17 cellular contexts compared by ENCODE assay signal in the genomic region with DNA sequence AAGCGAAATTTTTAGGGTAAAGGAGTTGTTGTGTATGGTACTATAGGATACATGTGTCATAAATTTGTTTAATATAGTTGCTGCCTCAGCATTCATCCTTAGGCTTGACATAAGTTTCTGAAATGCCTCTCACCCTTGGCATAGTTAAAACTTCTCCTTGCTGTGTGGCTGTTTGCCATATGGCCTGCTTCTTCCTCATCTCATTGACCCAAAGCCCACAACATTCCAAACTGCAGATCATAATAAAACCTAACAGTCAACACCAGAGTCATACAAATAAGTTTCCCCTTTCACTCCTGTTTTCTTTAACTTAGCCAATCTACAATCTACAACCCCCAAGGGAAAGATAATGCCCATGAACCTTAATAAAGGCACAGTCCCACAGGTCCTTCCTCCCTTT.
DNase-seq lines count a peak whose midpoint lies in the region; ATAC-seq and TF ChIP-seq lines count a peak whose summit lies in the region.
"Had no signal": no experiment of that assay in that cellular context is flagged by ENCODE, and none has a peak within 500 bp of the region (broad histone marks: within the 10 kb centered on the region; RNA-seq: fewer than 3 reads in every experiment).

No MANE protein-coding gene starts in this region.

- TF ChIP-seq EP300 in tibial nerve (IDR thresholded peaks at IDR 0.05), result no peak

- TF ChIP-seq CTCF in spleen (IDR thresholded peaks at IDR 0.05 in 8 of 11, conservative IDR thresholded peaks at IDR 0.05 in 3 of 11), result no peak
- no peak for TF ChIP-seq CTCF in tibial nerve (IDR thresholded peaks at IDR 0.05)

- intact Hi-C loops in spleen (cut with DNase I; ENCODE audit: low total_unique reads), result no loop called here

- DNase-seq in DMS 273 (lab: John Stamatoyannopoulos, UW; ENCODE audit: unreplicated experiment) (peak; percentile 39), DMS 273 treated with DMSO at 0.1 percent for 48 hours (lab: John Stamatoyannopoulos, UW) (no peak), astrocyte of the hippocampus (ENCODE audit: low read depth, low spot score) (peak; percentile 65), hepatic stellate cell (ENCODE audit: low spot score) (peak; percentile 14), spleen (no peak), tibial nerve (ENCODE audit: low spot score in 2 of 2) (no peak), NCI-H1436 (lab: John Stamatoyannopoulos, UW) (no peak)
- DNase-seq: activated CD8-positive, alpha-beta T cell treated with anti-CD3 and anti-CD28 coated beads for 36 hours; effector memory CD8-positive, alpha-beta T cell; head of caudate nucleus; left cardiac atrium; NCI-H2081 treated with DMSO at 0.1 percent for 48 hours; NK-92 treated with Interleukin-12 subunit alpha and Interleukin-12 subunit beta, amount 100 ng/mL, for 24 hours had no signal

- H3K4me3 ChIP-seq in spleen (no peak overlapping the region), tibial nerve (no peak overlapping the region)
- H3K4me3 ChIP-seq: HAP-1, skin epidermis had no signal

- H3K36me3 ChIP-seq in spleen, result peaks cover 0 to 17% (median 0%) of the 10 kb centered on the region in 6 donors
- peaks cover 0 to 13% (median 0%) of the 10 kb centered on the region in 3 donors for H3K36me3 ChIP-seq in tibial nerve
- H3K36me3 ChIP-seq: HAP-1 had no signal

- no peak for ATAC-seq in GM21367 (IDR thresholded peaks at IDR 0.05; ENCODE audit: unreplicated experiment)
- ATAC-seq: activated CD8-positive, alpha-beta T cell treated with anti-CD3 and anti-CD28 coated beads for 36 hours; effector memory CD8-positive, alpha-beta T cell had no signal

- H3K27me3 ChIP-seq in spleen (replicated peaks in 1 of 7), result no peaks in the 10 kb centered on the region
- H3K27me3 ChIP-seq in tibial nerve, result no peaks in the 10 kb centered on the region

- TF ChIP-seq POLR2A in spleen (IDR thresholded peaks at IDR 0.05) (no peak), tibial nerve (IDR thresholded peaks at IDR 0.05) (no peak)

- H3K27ac ChIP-seq in spleen (peak overlapping the region in 5 of 8 donors; percentile 48 to 68 (median 53)), tibial nerve (peak overlapping the region in 1 of 4 donors; percentile 23)
- H3K27ac ChIP-seq: 22Rv1, skin epidermis had no signal

- WGBS in spleen, 5 donors, result 29 to 94% (median 79%) methylated on average over 1 of the region's 1 CpG
- WGBS in tibial nerve, 2 donors, result 89 to 95% methylated on average over 1 of the region's 1 CpG

- H3K9me3 ChIP-seq in spleen (peaks cover 0 to 24% (median 22%) of the 10 kb centered on the region in 8 donors), tibial nerve (peaks cover 0 to 4% (median 2%) of the 10 kb centered on the region in 4 donors)

- H3K4me1 ChIP-seq in spleen, result peaks cover 0 to 23% (median 6%) of the 10 kb centered on the region in 6 donors
- peaks cover 0 to 9% (median 4%) of the 10 kb centered on the region in 4 donors for H3K4me1 ChIP-seq in tibial nerve
- H3K4me1 ChIP-seq: HAP-1 had no signal

Comparison
In these comparisons a context has a peak if more than half of its experiments do, and no peak if none do; other contexts are left out.
1. DNase-seq: peak in DMS 273 (single experiment), astrocyte of the hippocampus (single experiment) and hepatic stellate cell (single experiment); none in DMS 273 treated with DMSO at 0.1 percent for 48 hours (single experiment), spleen (single experiment), tibial nerve (0 of 2) and NCI-H1436 (single experiment).